ENCODE assay signal across 18 cellular contexts in the genomic region with DNA sequence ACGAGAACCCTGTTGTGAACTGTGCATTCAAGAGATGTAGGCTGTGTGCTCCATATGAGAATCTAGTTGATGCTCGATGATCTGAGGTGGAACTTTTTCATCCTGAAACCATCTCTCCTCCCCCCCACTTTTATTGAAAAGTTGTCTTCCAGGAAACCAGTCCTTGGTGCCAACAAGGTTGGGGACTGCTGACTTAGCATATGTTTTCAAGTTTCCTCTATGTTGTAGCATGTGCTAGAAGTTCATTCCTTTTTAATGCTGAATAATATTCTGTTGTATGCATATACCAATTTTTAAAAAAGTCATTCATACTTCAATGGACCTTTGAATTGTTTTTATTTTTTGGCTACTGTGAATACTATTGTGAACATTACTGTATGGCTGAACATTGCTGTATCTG. TPM values are rescaled to one million over a fixed set of nuclear protein-coding genes. Genes with fewer than 3 reads are reported as not detected.
DNase-seq lines count a peak whose midpoint lies in the region; ATAC-seq, FAIRE-seq and TF ChIP-seq lines count a peak whose summit lies in the region.
"Had no signal": no experiment of that assay in that cellular context is flagged by ENCODE, and none has a peak within 500 bp of the region (broad histone marks: within the 10 kb centered on the region; RNA-seq: fewer than 3 reads in every experiment).

No MANE protein-coding gene starts in this region.

- H3K4me2 ChIP-seq in A549 (no peak overlapping the region), K562 (ENCODE audit: insufficient read depth, low read length) (no peak overlapping the region)
- H3K4me2 ChIP-seq: BLaER1 had no signal

- ATAC-seq in A549 (no peak), K562 (no peak)
- no peak for ATAC-seq in naive thymus-derived CD4-positive, alpha-beta T cell
- ATAC-seq: CD8-positive, alpha-beta T cell had no signal

- peaks cover 0 to 4% (median 0%) of the 10 kb centered on the region in 5 donors for H3K27me3 Mint-ChIP-seq in naive thymus-derived CD4-positive, alpha-beta T cell
- H3K27me3 Mint-ChIP-seq: CD4-positive, CD25-positive, alpha-beta regulatory T cell had no signal

- H4K20me1 ChIP-seq in K562 (replicated peaks; ENCODE audit: control insufficient read depth, insufficient read depth, low read length) = no peaks in the 10 kb centered on the region
- H4K20me1 ChIP-seq: BLaER1 had no signal

- no TSS peak for BruUV-seq in K562 (replicated peaks; lab: Mats Ljungman, UMichigan)

- peaks cover 0 to 3% (median 0%) of the 10 kb centered on the region in 5 donors for H3K36me3 Mint-ChIP-seq in naive thymus-derived CD4-positive, alpha-beta T cell
- H3K36me3 Mint-ChIP-seq: CD4-positive, CD25-positive, alpha-beta regulatory T cell; CD8-positive, alpha-beta T cell had no signal

- H3K9me1 ChIP-seq in K562 (ENCODE audit: control insufficient read depth, insufficient read depth, low read length) = no peaks in the 10 kb centered on the region

- H3K4me3 ChIP-seq in A549 (no peak overlapping the region), HEK293 (ENCODE audit: low read depth, low read length) (no peak overlapping the region), K562 (no peak overlapping the region), tibial artery (no peak overlapping the region), suprapubic skin (no peak overlapping the region)
- no peak overlapping the region for H3K4me3 ChIP-seq in naive thymus-derived CD4-positive, alpha-beta T cell (ENCODE audit: low read length)
- H3K4me3 ChIP-seq: BLaER1, HAP-1 had no signal

- no peak overlapping the region for H3K4me3 Mint-ChIP-seq in naive thymus-derived CD4-positive, alpha-beta T cell
- H3K4me3 Mint-ChIP-seq: B cell; CD4-positive, CD25-positive, alpha-beta regulatory T cell; CD8-positive, alpha-beta T cell had no signal

- H3K36me3 ChIP-seq in HEK293 (ENCODE audit: control insufficient read depth in 2 of 2, insufficient read depth in 1 of 2, low read length in 2 of 2) (no peaks in the 10 kb centered on the region), K562 (ENCODE audit: control insufficient read depth, insufficient read depth, low read length) (no peaks in the 10 kb centered on the region), tibial artery (no peaks in the 10 kb centered on the region), suprapubic skin (no peaks in the 10 kb centered on the region)
- H3K36me3 ChIP-seq in naive thymus-derived CD4-positive, alpha-beta T cell (ENCODE audit: control insufficient read depth in 2 of 3, insufficient read depth in 3 of 3, low read length in 3 of 3) = no peaks in the 10 kb centered on the region
- H3K36me3 ChIP-seq: BLaER1, HAP-1 had no signal

- 78% methylated on average over 2 of the region's 2 CpGs for WGBS in A549 (ENCODE audit: missing lambda C conversion rate)
- 2% methylated on average over 2 of the region's 2 CpGs for WGBS in K562 (ENCODE audit: insufficient coverage, low coverage, missing lambda C conversion rate)
- 91% methylated on average over 2 of the region's 2 CpGs for WGBS in suprapubic skin

- no peak overlapping the region for H3K9ac ChIP-seq in K562 (ENCODE audit: insufficient read depth in 1 of 2, low read depth in 2 of 2, low read length in 2 of 2)
- H3K9ac ChIP-seq: BLaER1 had no signal

- TF ChIP-seq EP300 in A549 (IDR thresholded peaks at IDR 0.05) (no peak), K562 (IDR thresholded peaks at IDR 0.05; ENCODE audit: low read length) (no peak), suprapubic skin (IDR thresholded peaks at IDR 0.05) (no peak)

- H3K9me3 Mint-ChIP-seq in naive thymus-derived CD4-positive, alpha-beta T cell = no peaks in the 10 kb centered on the region
- H3K9me3 Mint-ChIP-seq: CD4-positive, CD25-positive, alpha-beta regulatory T cell; CD8-positive, alpha-beta T cell had no signal

- POLR2A ChIA-PET in A549 (lab: Yijun Ruan, JAX) (no interaction called here), HEK293 (lab: Yijun Ruan, JAX) (no interaction called here), K562 (lab: Yijun Ruan, JAX) (no interaction called here)
- POLR2A ChIA-PET in naive thymus-derived CD4-positive, alpha-beta T cell (lab: Charles Lee) = no interaction called here

- H3K27me3 ChIP-seq in K562 (ENCODE audit: control insufficient read depth in 2 of 2, insufficient read depth in 2 of 2, low read length in 2 of 2) (peaks cover 0 to 13% of the 10 kb centered on the region in 2 experiments; a peak in 4 of 5 replicates), tibial artery (no peaks in the 10 kb centered on the region), suprapubic skin (no peaks in the 10 kb centered on the region)
- no peaks in the 10 kb centered on the region for H3K27me3 ChIP-seq in naive thymus-derived CD4-positive, alpha-beta T cell (ENCODE audit: control insufficient read depth in 2 of 2, insufficient read depth in 2 of 2, low read length in 2 of 2)
- H3K27me3 ChIP-seq: BLaER1 had no signal

- H3K79me2 ChIP-seq in K562 (ENCODE audit: control insufficient read depth, insufficient read depth, low read length) = no peaks in the 10 kb centered on the region

- CTCF ChIA-PET in A549 (lab: Yijun Ruan, JAX) = no interaction called here
- CTCF ChIA-PET in HEK293 (lab: Yijun Ruan, JAX) = no interaction called here
- CTCF ChIA-PET in K562 (lab: Yijun Ruan, JAX; ENCODE audit: low intra/inter-chr PET ratio) = no interaction called here
- CTCF ChIA-PET in naive thymus-derived CD4-positive, alpha-beta T cell (lab: Charles Lee) = no interaction called here

- intact Hi-C loops in K562 (cut with micrococcal nuclease) = no loop called here
- intact Hi-C loops in tibial artery (cut with DNase I; ENCODE audit: low total_unique reads) = no loop called here
- intact Hi-C loops in naive thymus-derived CD4-positive, alpha-beta T cell (cut with micrococcal nuclease) = no loop called here

- TF ChIP-seq RAD21 in A549 (conservative IDR thresholded peaks at IDR 0.05 in 1 of 2, IDR thresholded peaks at IDR 0.05 in 1 of 2) = no peak
- TF ChIP-seq RAD21 in K562 (CRISPR knock-in tag; conservative IDR thresholded peaks at IDR 0.05 in 1 of 2, IDR thresholded peaks at IDR 0.05 in 1 of 2) = no peak

- H3K27ac ChIP-seq in A549 (no peak overlapping the region), HEK293 (ENCODE audit: extremely low read depth, low read depth, low read length) (no peak overlapping the region), K562 (ENCODE audit: extremely low read depth, low read depth, low read length) (no peak overlapping the region), tibial artery (peak overlapping the region; percentile 91 to 95), suprapubic skin (no peak overlapping the region)
- no peak overlapping the region for H3K27ac ChIP-seq in naive thymus-derived CD4-positive, alpha-beta T cell (ENCODE audit: low read depth, low read length)
- H3K27ac ChIP-seq: BLaER1, C4-2B had no signal

- H3K27ac Mint-ChIP-seq in naive thymus-derived CD4-positive, alpha-beta T cell = no peak overlapping the region
- H3K27ac Mint-ChIP-seq: B cell; CD4-positive, CD25-positive, alpha-beta regulatory T cell; CD8-positive, alpha-beta T cell had no signal

- TF ChIP-seq POLR2A in A549 (IDR thresholded peaks at IDR 0.05; ENCODE audit: low read length) (no peak), K562 (conservative IDR thresholded peaks at IDR 0.05) (no peak), suprapubic skin (IDR thresholded peaks at IDR 0.05) (no peak)

- no peak overlapping the region for H2AFZ ChIP-seq in K562 (ENCODE audit: low read depth, low read length)

- peaks cover 6 to 77% (median 52%) of the 10 kb centered on the region in 7 donors for H3K4me1 Mint-ChIP-seq in naive thymus-derived CD4-positive, alpha-beta T cell

- H3K4me1 ChIP-seq in A549 (peaks cover 53% of the 10 kb centered on the region), HEK293 (ENCODE audit: control insufficient read depth, insufficient read depth, low read length) (peaks cover 17% of the 10 kb centered on the region), K562 (replicated peaks in 1 of 2; ENCODE audit: control insufficient read depth in 2 of 2, insufficient read depth in 2 of 2, low read length in 2 of 2) (no peaks in the 10 kb centered on the region), tibial artery (peaks cover 0 to 100% (median 48%) of the 10 kb centered on the region in 4 donors), suprapubic skin (peaks cover 7% of the 10 kb centered on the region)
- H3K4me1 ChIP-seq in naive thymus-derived CD4-positive, alpha-beta T cell (ENCODE audit: control insufficient read depth in 2 of 2, insufficient read depth in 2 of 2, low read length in 2 of 2) = no peaks in the 10 kb centered on the region

- H3K9me3 ChIP-seq in A549 (no peaks in the 10 kb centered on the region), HEK293 (ENCODE audit: control insufficient read depth, insufficient read depth, low read depth, low read length) (no peaks in the 10 kb centered on the region), K562 (replicated peaks; ENCODE audit: control insufficient read depth, insufficient read depth, low read depth, low read length) (no peaks in the 10 kb centered on the region), tibial artery (no peaks in the 10 kb centered on the region), suprapubic skin (no peaks in the 10 kb centered on the region)
- no peaks in the 10 kb centered on the region for H3K9me3 ChIP-seq in naive thymus-derived CD4-positive, alpha-beta T cell (ENCODE audit: control insufficient read depth in 2 of 3, low read length in 3 of 3)
- H3K9me3 ChIP-seq: BLaER1, Caco-2, HAP-1 had no signal

- TF ChIP-seq CTCF in A549 (IDR thresholded peaks at IDR 0.05) = no peak
- TF ChIP-seq CTCF in HEK293 (tag by site-specific recombination; IDR thresholded peaks at IDR 0.05) = no peak
- TF ChIP-seq CTCF in K562 (IDR thresholded peaks at IDR 0.05 in 2 of 3, conservative IDR thresholded peaks at IDR 0.05 in 1 of 3; ENCODE audit: insufficient read depth in 2 of 3, low read depth in 1 of 3, low read length in 3 of 3) = no peak
- TF ChIP-seq CTCF in tibial artery (IDR thresholded peaks at IDR 0.05) = no peak
- no peak for TF ChIP-seq CTCF in suprapubic skin (IDR thresholded peaks at IDR 0.05)

- FAIRE-seq in A549 (lab: Jason Lieb, UNC) (no peak), K562 (lab: Jason Lieb, UNC) (no peak)
- FAIRE-seq: G401.6, GM19239, H54 had no signal

- DNase-seq in A549 (ENCODE audit: low read depth in 1 of 2, low spot score in 1 of 2) (no peak), K562 (ENCODE audit: extremely low read depth in 1 of 4, low spot score in 3 of 4) (no peak), tibial artery (no peak), suprapubic skin (ENCODE audit: low spot score in 2 of 2) (no peak)
- DNase-seq in naive thymus-derived CD4-positive, alpha-beta T cell = no peak
- DNase-seq: Caco-2; CD4-positive, CD25-positive, alpha-beta regulatory T cell; CD8-positive, alpha-beta T cell; DMS79 treated with DMSO at 0.1 percent for 48 hours; GOT3 had no signal

- in situ Hi-C loops in K562 (cut with MboI) = no loop called here

RNA-seq across cellular contexts. Expression of a gene that starts 27.2 kb away (rescaled TPM):
- 11.8 and 16.1 TPM in 2 replicates for polyA plus RNA-seq in A549 (2011; rRNA removed)
- 3.1 and 3.2 TPM in 2 replicates for polyA plus RNA-seq in A549 (2012; cell fraction: cytosol; rRNA removed)
- polyA plus RNA-seq in A549 (2012; cell fraction: nucleus; rRNA removed) = 1.8 and 3.5 TPM in 2 replicates
- 9.0 to 11.5 TPM (median 10.8 TPM) in 3 replicates for polyA plus RNA-seq in A549 (2017; fragmentation: RNase III; extraction: RNeasy Plus Mini Kit Qiagen cat#74134 plus additional on column Dnase treatment)
- 12.3 and 14.6 TPM in 2 replicates for polyA minus RNA-seq in A549 (2011; rRNA and poly(A)+ RNA removed)
- total RNA-seq in K562 (2011; cell fraction: chromatin; rRNA removed; ENCODE audit: low replicate concordance) = 0.32 and 0.95 TPM in 2 replicates
- total RNA-seq in K562 (2011; cell fraction: nucleolus; rRNA removed) = 0.26 TPM in 1 of 2 replicates, not detected in the other
- total RNA-seq in K562 (2011; cell fraction: nucleoplasm; rRNA removed) = 0.15 TPM in 2 replicates
- 0.04 and 0.32 TPM in 2 replicates for total RNA-seq in K562 (2014; rRNA removed)
- total RNA-seq in K562 (2014; rRNA removed; fragmentation: Illumina TruSeq; extraction: Trizol) = 0.11 and 0.13 TPM in 2 replicates
- total RNA-seq in K562 (2015; rRNA removed; fragmentation: Illumina TruSeq; extraction: Trizol) = 0.08 and 0.11 TPM in 2 replicates
- total RNA-seq in K562 (2021) = 0.13 TPM in 2 replicates
- polyA plus RNA-seq in K562 (2011; rRNA removed) = 0.05 and 0.08 TPM in 2 replicates
- polyA plus RNA-seq in K562 (2011; cell fraction: cytosol; rRNA removed) = 0.03 TPM in 2 replicates
- polyA plus RNA-seq in K562 (2011; cell fraction: nucleus; rRNA removed) = 0.04 and 0.10 TPM in 2 replicates
- 0.04 and 0.12 TPM in 2 replicates for polyA plus RNA-seq in K562 (2012)
- 0.04 and 0.09 TPM in 2 replicates for polyA plus RNA-seq in K562 (2014; fragmentation: Illumina TruSeq; extraction: Trizol)
- under 1 TPM in 1 of 2 experiments, not detected in 1; 0.08 TPM for polyA plus RNA-seq in K562 (2014; fragmentation: Nextera tagmentation; extraction: Ambion mirVana)
- 0.04 TPM in 2 replicates for polyA plus RNA-seq in K562 (2014; rRNA removed)
- polyA minus RNA-seq in K562 (2011; rRNA and poly(A)+ RNA removed) = 0.18 and 0.21 TPM in 2 replicates
- polyA minus RNA-seq in K562 (2011; cell fraction: cytosol; rRNA and poly(A)+ RNA removed) = 0.10 TPM in 1 of 2 replicates, not detected in the other
- polyA minus RNA-seq in K562 (2011; cell fraction: nucleus; rRNA and poly(A)+ RNA removed) = 0.13 and 0.22 TPM in 2 replicates
- total RNA-seq in naive thymus-derived CD4-positive, alpha-beta T cell = 10 to 100 TPM in 3 of 5 experiments, 1 to 10 TPM in 2; 3.3 to 12.8 (median 10.4) TPM
- polyA plus RNA-seq in naive thymus-derived CD4-positive, alpha-beta T cell = 1 to 10 TPM; 2.2 to 3.4 TPM
- total RNA-seq in suprapubic skin = 10 to 100 TPM; 13.6 to 33.2 (median 22.2) TPM

Comparison
In these comparisons a context has a peak if more than half of its experiments do, and no peak if none do; other contexts are left out.
1. H3K27ac ChIP-seq: peak in tibial artery (2 of 2); none in A549 (0 of 2), HEK293 (single experiment), K562 (single experiment), naive thymus-derived CD4-positive, alpha-beta T cell (single experiment) and suprapubic skin (single experiment).